In the genomic region with DNA sequence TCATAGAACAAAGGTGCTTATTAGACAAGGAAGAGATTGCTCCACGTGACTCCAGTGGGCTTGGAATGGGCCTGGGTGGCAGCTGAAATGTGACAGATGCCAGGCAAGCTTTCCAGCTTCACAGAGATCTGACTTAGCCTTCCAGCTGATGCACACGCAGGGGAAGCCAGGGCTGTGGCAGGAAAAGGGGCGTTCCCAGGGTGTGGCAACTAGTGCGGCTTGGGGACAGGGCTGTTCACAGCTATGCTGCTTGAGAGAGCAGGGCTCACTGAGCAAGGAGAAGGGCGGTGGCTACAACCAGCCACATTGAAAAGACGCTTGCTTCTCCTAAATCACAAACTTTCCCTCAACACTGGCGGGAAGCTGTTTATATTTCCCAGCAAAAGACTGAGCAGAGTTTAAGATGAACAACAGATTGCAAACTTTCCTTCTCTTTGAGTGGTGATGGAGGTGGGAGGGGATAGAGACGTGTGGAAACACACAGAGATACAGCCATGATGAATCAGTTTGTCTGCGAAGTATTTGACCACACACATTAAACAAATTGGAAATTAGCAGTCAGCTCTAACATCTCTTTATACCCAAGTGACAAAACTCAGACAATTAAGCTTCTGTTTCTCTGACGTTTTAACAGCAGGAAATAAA, we compare ENCODE assay signal across 1 cellular context.
TF ChIP-seq lines count a peak whose summit lies in the region.

No MANE protein-coding gene starts in this region.

TF ChIP-seq in H1, 55 proteins besides CTCF, POLR2A, EP300 and RAD21 (continued from another document):
- TF ChIP-seq SAP30 (IDR thresholded peaks at IDR 0.05; ENCODE audit: insufficient read depth, insufficient replicate concordance, low read length) = no peak
- no peak for TF ChIP-seq RNF2 (IDR thresholded peaks at IDR 0.05; ENCODE audit: borderline replicate concordance, low read depth, low read length, missing control alignments, poor library complexity, severe bottlenecking)
- TF ChIP-seq SIN3A (conservative IDR thresholded peaks at IDR 0.05 in 1 of 2, IDR thresholded peaks at IDR 0.05 in 1 of 2; ENCODE audit: low read depth in 1 of 2, low read length in 2 of 2) = no peak
- no peak for TF ChIP-seq SIX5 (IDR thresholded peaks at IDR 0.05; ENCODE audit: low read depth, low read length)
- TF ChIP-seq, protein P1, sequence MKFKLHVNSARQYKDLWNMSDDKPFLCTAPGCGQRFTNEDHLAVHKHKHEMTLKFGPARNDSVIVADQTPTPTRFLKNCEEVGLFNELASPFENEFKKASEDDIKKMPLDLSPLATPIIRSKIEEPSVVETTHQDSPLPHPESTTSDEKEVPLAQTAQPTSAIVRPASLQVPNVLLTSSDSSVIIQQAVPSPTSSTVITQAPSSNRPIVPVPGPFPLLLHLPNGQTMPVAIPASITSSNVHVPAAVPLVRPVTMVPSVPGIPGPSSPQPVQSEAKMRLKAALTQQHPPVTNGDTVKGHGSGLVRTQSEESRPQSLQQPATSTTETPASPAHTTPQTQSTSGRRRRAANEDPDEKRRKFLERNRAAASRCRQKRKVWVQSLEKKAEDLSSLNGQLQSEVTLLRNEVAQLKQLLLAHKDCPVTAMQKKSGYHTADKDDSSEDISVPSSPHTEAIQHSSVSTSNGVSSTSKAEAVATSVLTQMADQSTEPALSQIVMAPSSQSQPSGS (IDR thresholded peaks at IDR 0.05; ENCODE audit: low read length) = no peak
- no peak for TF ChIP-seq TAF1 (IDR thresholded peaks at IDR 0.05; ENCODE audit: low read depth, low read length)
